24 cellular contexts compared by ENCODE assay signal in the genomic region with DNA sequence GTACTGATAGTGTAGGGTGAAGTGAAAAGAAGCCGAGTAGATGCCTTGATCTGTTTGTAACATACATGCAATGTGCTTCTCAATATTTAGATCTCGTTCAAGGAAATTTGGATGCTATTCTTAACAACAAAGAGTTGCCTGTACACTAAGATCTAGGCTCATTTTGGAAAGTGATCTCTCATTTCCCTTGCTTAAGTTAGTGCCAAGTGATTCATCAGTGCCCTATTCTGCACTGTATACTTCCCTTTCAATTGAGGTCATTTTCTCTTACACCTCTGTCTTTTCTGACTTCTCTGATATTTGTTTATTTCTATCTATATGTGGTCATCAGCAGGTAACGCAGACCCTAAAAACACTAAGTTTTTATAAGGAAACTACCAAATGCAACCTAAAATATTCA.
"Had no signal": no experiment of that assay in that cellular context is flagged by ENCODE, and none has a peak within 500 bp of the region (broad histone marks: within the 10 kb centered on the region; RNA-seq: fewer than 3 reads in every experiment).

No MANE protein-coding gene starts in this region.

- H3K9me3 ChIP-seq: esophagus muscularis mucosa, left lung, neutrophil, pancreas, right lobe of liver, stomach, thyroid gland, vagina had no signal

- H3K36me3 ChIP-seq: esophagus muscularis mucosa, left lung, neutrophil, pancreas, right lobe of liver, stomach, thyroid gland, vagina had no signal

- DNase-seq: dermis blood vessel endothelial cell; effector memory CD4-positive, alpha-beta T cell; hypothalamus; kidney; left lung; mesenchymal stem cell; mucosa of descending colon; naive B cell; pancreas; right lobe of liver; small intestine; stimulated activated CD4-positive, alpha-beta T cell treated with anti-CD3 and anti-CD28 coated beads, Interleukin-12 subunit alpha, Interleukin-12 subunit beta, amount 100 ng/mL, for 4 hours; stimulated activated CD4-positive, alpha-beta T cell treated with anti-CD3 and anti-CD28 coated beads, Interleukin-1b, Interleukin-23, amount 100 ng/mL, for 48 hours; stimulated activated CD4-positive, alpha-beta T cell treated with anti-CD3 and anti-CD28 coated beads, Interleukin-4, amount 100 ng/mL, for 1 hour; stimulated activated naive CD4-positive, alpha-beta T cell treated with Interleukin-2 at 50 U/mL for 16 hours; stomach; thyroid gland; trophoblast cell had no signal

- H3K27ac ChIP-seq: coronary artery, esophagus muscularis mucosa, left lung, neutrophil, pancreas, right lobe of liver, stomach, thyroid gland, vagina had no signal

- ATAC-seq: left lung; mucosa of descending colon; natural killer cell treated with Interleukin-12 subunit alpha and Interleukin-12 subunit beta and Interleukin-15 and Interleukin-18, amount 100 ng/mL, for 72 hours; pancreas; right lobe of liver; stimulated activated effector memory CD8-positive, alpha-beta T cell treated with anti-CD3 and anti-CD28 coated beads, Interleukin-12 subunit alpha, Interleukin-12 subunit beta, amount 100 ng/mL, for 72 hours had no signal

- H3K4me3 ChIP-seq: coronary artery, esophagus muscularis mucosa, left lung, mucosa of descending colon, pancreas, right lobe of liver, stomach, thyroid gland, vagina had no signal

- H3K4me1 ChIP-seq: esophagus muscularis mucosa, left lung, pancreas, right lobe of liver, stomach, thyroid gland, vagina had no signal

- H3K27me3 ChIP-seq: esophagus muscularis mucosa, left lung, neutrophil, pancreas, right lobe of liver, stomach, thyroid gland, vagina had no signal
